ENCODE assay signal across 11 cellular contexts in the genomic region with DNA sequence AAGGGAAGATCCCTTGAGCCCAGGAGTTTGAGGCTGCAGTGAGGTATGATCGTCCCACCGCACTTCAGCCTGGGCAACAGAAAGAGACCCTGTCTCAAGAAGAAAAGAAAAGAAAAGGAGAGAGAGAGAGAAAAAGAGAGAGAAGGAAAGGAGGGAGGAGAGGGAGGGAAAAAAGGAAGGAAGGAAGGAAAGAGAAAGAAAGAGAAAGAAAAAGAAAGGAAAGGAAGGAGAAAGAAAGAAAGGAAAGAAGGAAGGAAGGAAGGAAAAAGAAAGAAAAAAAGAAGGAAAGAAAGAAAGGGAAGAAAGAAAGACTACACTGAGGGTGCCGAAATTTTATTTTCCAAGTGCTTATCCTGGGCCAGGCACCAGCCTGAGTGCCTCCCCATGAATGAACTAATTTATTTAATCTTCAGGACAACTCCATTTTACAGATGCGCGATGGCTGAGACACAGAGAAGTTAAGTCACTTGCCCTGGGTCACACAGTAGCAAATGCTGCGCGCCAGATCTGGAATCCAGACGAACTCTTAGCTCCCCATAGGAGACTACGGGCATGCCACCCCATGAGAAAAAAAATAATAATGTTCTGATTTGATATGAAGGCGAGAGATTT. TPM values are rescaled to one million over a fixed set of nuclear protein-coding genes. Genes with fewer than 3 reads are reported as not detected.
DNase-seq lines count a peak whose midpoint lies in the region; ATAC-seq lines count a peak whose summit lies in the region.
"Had no signal": no experiment of that assay in that cellular context is flagged by ENCODE, and none has a peak within 500 bp of the region (broad histone marks: within the 10 kb centered on the region; RNA-seq: fewer than 3 reads in every experiment).

No MANE protein-coding gene starts in this region.

- H3K9ac ChIP-seq in ES-I3 (ENCODE audit: low read depth, low read length) (peak overlapping the region; percentile 57; the same call in 1 of the 2 replicates), iPS-20b (ENCODE audit: low read depth, low read length) (no peak overlapping the region), skeletal muscle satellite cell (ENCODE audit: low read depth, low read length) (no peak overlapping the region)

- no peak overlapping the region for H3K27ac ChIP-seq in iPS-20b (ENCODE audit: low read length)

- no peaks in the 10 kb centered on the region for H3K9me3 Mint-ChIP-seq in activated T-helper 1 cell treated with anti-CD3 and anti-CD28 coated beads, Interleukin-12 subunit alpha, Interleukin-12 subunit beta, Interleukin-2, Interleukin-4 antibody, amounts not matched to agents 30 ng/mL and 10 ng/mL and 1 ng/mL, durations not matched to agents 14 hours and 24 hours and 36 hours

- H3K4me2 ChIP-seq in skeletal muscle satellite cell (ENCODE audit: low read length): peak overlapping the region; percentile 83

- peaks cover 54% of the 10 kb centered on the region for H3K27me3 Mint-ChIP-seq in activated T-helper 1 cell treated with anti-CD3 and anti-CD28 coated beads, Interleukin-12 subunit alpha, Interleukin-12 subunit beta, Interleukin-2, Interleukin-4 antibody, amounts not matched to agents 30 ng/mL and 10 ng/mL and 1 ng/mL, durations not matched to agents 14 hours and 24 hours and 36 hours (ENCODE audit: insufficient read depth)

- H3K4me3 ChIP-seq in iPS-20b (ENCODE audit: low read length): peak overlapping the region; percentile 60; the same call in 1 of the 2 replicates
- H3K4me3 ChIP-seq in skeletal muscle satellite cell (ENCODE audit: low read length): no peak overlapping the region

- no peak overlapping the region for H3K27ac Mint-ChIP-seq in activated T-helper 1 cell treated with anti-CD3 and anti-CD28 coated beads, Interleukin-12 subunit alpha, Interleukin-12 subunit beta, Interleukin-2, Interleukin-4 antibody, amounts not matched to agents 30 ng/mL and 10 ng/mL and 1 ng/mL, durations not matched to agents 14 hours and 24 hours and 36 hours

- intact Hi-C loops in activated T-helper 1 cell treated with anti-CD3 and anti-CD28 coated beads, Interleukin-12 subunit alpha, Interleukin-12 subunit beta, Interleukin-2, Interleukin-4 antibody, amounts not matched to agents 30 ng/mL and 10 ng/mL and 1 ng/mL, durations not matched to agents 14 hours and 24 hours and 36 hours (cut with micrococcal nuclease): no loop called here

- no peaks in the 10 kb centered on the region for H3K36me3 Mint-ChIP-seq in activated T-helper 1 cell treated with anti-CD3 and anti-CD28 coated beads, Interleukin-12 subunit alpha, Interleukin-12 subunit beta, Interleukin-2, Interleukin-4 antibody, amounts not matched to agents 30 ng/mL and 10 ng/mL and 1 ng/mL, durations not matched to agents 14 hours and 24 hours and 36 hours (ENCODE audit: low read depth)

- peaks cover 13% of the 10 kb centered on the region for H3K4me1 ChIP-seq in ES-I3 (ENCODE audit: insufficient read depth, low read length)
- peaks cover 7% of the 10 kb centered on the region; the same call in 1 of the 2 replicates for H3K4me1 ChIP-seq in iPS-20b (ENCODE audit: insufficient read depth, low read length)
- peaks cover 16% of the 10 kb centered on the region for H3K4me1 ChIP-seq in skeletal muscle satellite cell (ENCODE audit: control insufficient read depth, insufficient read depth, low read length)

- H3K4me1 Mint-ChIP-seq in activated T-helper 1 cell treated with anti-CD3 and anti-CD28 coated beads, Interleukin-12 subunit alpha, Interleukin-12 subunit beta, Interleukin-2, Interleukin-4 antibody, amounts not matched to agents 30 ng/mL and 10 ng/mL and 1 ng/mL, durations not matched to agents 14 hours and 24 hours and 36 hours (ENCODE audit: low read depth): peaks cover 13% of the 10 kb centered on the region

- H3K27me3 ChIP-seq in iPS-20b (ENCODE audit: insufficient read depth, low read length): peaks cover 55% of the 10 kb centered on the region
- peaks cover 20% of the 10 kb centered on the region for H3K27me3 ChIP-seq in skeletal muscle satellite cell (ENCODE audit: control insufficient read depth, insufficient read depth, low read length)

- H3K9me3 ChIP-seq in ES-I3 (ENCODE audit: control insufficient read depth, insufficient read depth, low read length) (no peaks in the 10 kb centered on the region), iPS-20b (ENCODE audit: insufficient read depth, low read depth, low read length) (no peaks in the 10 kb centered on the region), skeletal muscle satellite cell (replicated peaks; ENCODE audit: low read length) (no peaks in the 10 kb centered on the region)

- H3K4me3 Mint-ChIP-seq in activated T-helper 1 cell treated with anti-CD3 and anti-CD28 coated beads, Interleukin-12 subunit alpha, Interleukin-12 subunit beta, Interleukin-2, Interleukin-4 antibody, amounts not matched to agents 30 ng/mL and 10 ng/mL and 1 ng/mL, durations not matched to agents 14 hours and 24 hours and 36 hours: peak overlapping the region; percentile 21

- DNase-seq in activated T-helper 1 cell treated with anti-CD3 and anti-CD28 coated beads, Interleukin-12 subunit alpha, Interleukin-12 subunit beta, Interleukin-2, Interleukin-4 antibody, amounts not matched to agents 30 ng/mL and 10 ng/mL and 1 ng/mL, durations not matched to agents 14 hours and 24 hours and 36 hours (ENCODE audit: low spot score): no peak
- DNase-seq in effector CD4-positive, alpha-beta T cell: no peak
- DNase-seq in NCI-H748 (lab: John Stamatoyannopoulos, UW; ENCODE audit: unreplicated experiment) (no peak), GM03348 (ENCODE audit: low spot score) (no peak)
- DNase-seq: activated naive CD4-positive, alpha-beta T cell; DND-41; effector memory CD4-positive, alpha-beta T cell had no signal

- H3K36me3 ChIP-seq in ES-I3 (ENCODE audit: insufficient read depth, low read length): no peaks in the 10 kb centered on the region
- H3K36me3 ChIP-seq in iPS-20b (ENCODE audit: insufficient read depth, low read depth, low read length): no peaks in the 10 kb centered on the region
- no peaks in the 10 kb centered on the region for H3K36me3 ChIP-seq in skeletal muscle satellite cell (ENCODE audit: insufficient read depth, low read length)

- ATAC-seq in GM21619 (IDR thresholded peaks at IDR 0.05; ENCODE audit: unreplicated experiment): no peak

RNA-seq across cellular contexts. Expression of a gene that starts 2.7 kb away (rescaled TPM):
- not detected in 2 replicates for total RNA-seq in activated T-helper 1 cell treated with anti-CD3 and anti-CD28 coated beads, Interleukin-12 subunit alpha, Interleukin-12 subunit beta, Interleukin-2, Interleukin-4 antibody, amounts not matched to agents 30 ng/mL and 10 ng/mL and 1 ng/mL, durations not matched to agents 14 hours and 24 hours and 36 hours
- total RNA-seq in skeletal muscle satellite cell (2012; rRNA removed): 5.6 and 6.8 TPM in 2 replicates

RNA-seq across cellular contexts. Expression of a gene that starts 6.8 kb away (rescaled TPM):
- 8.4 and 11.5 TPM in 2 replicates for total RNA-seq in activated T-helper 1 cell treated with anti-CD3 and anti-CD28 coated beads, Interleukin-12 subunit alpha, Interleukin-12 subunit beta, Interleukin-2, Interleukin-4 antibody, amounts not matched to agents 30 ng/mL and 10 ng/mL and 1 ng/mL, durations not matched to agents 14 hours and 24 hours and 36 hours
- total RNA-seq in skeletal muscle satellite cell (2012; rRNA removed): 5.1 and 7.0 TPM in 2 replicates

RNA-seq across cellular contexts. Expression of a gene that starts 21.4 kb away (rescaled TPM):
- total RNA-seq in activated T-helper 1 cell treated with anti-CD3 and anti-CD28 coated beads, Interleukin-12 subunit alpha, Interleukin-12 subunit beta, Interleukin-2, Interleukin-4 antibody, amounts not matched to agents 30 ng/mL and 10 ng/mL and 1 ng/mL, durations not matched to agents 14 hours and 24 hours and 36 hours: 192 and 193 TPM in 2 replicates
- 52.5 and 54.0 TPM in 2 replicates for total RNA-seq in skeletal muscle satellite cell (2012; rRNA removed)

RNA-seq across cellular contexts. Expression of a gene that starts 32.2 kb away (rescaled TPM):
- total RNA-seq in activated T-helper 1 cell treated with anti-CD3 and anti-CD28 coated beads, Interleukin-12 subunit alpha, Interleukin-12 subunit beta, Interleukin-2, Interleukin-4 antibody, amounts not matched to agents 30 ng/mL and 10 ng/mL and 1 ng/mL, durations not matched to agents 14 hours and 24 hours and 36 hours: 45.7 and 49.1 TPM in 2 replicates
- not detected in 2 replicates for total RNA-seq in skeletal muscle satellite cell (2012; rRNA removed)

RNA-seq across cellular contexts. Expression of a gene that starts 55.1 kb away (rescaled TPM):
- 0.49 and 0.59 TPM in 2 replicates for total RNA-seq in activated T-helper 1 cell treated with anti-CD3 and anti-CD28 coated beads, Interleukin-12 subunit alpha, Interleukin-12 subunit beta, Interleukin-2, Interleukin-4 antibody, amounts not matched to agents 30 ng/mL and 10 ng/mL and 1 ng/mL, durations not matched to agents 14 hours and 24 hours and 36 hours
- total RNA-seq in skeletal muscle satellite cell (2012; rRNA removed): not detected in 2 replicates
